ENCODE assay signal across 8 cellular contexts in genomic region chr22:23750744-23751440, GRCh38. TPM values are rescaled to one million over a fixed set of nuclear protein-coding genes. Genes with fewer than 3 reads are reported as not detected.
A peak's percentile ranks its signal among the peaks of the same experiment; 100 is the strongest.
DNase-seq lines count a peak whose midpoint lies in the region; ATAC-seq, FAIRE-seq and TF ChIP-seq lines count a peak whose summit lies in the region.

ZNF70 (minus strand) TSS chr22:23751112; CDS start chr22:23745140, 5,972 bp downstream.

- no peak within 1 kb of the TSS for H2AFZ ChIP-seq in Karpas-422 (ENCODE audit: low read length)

- H3K9ac ChIP-seq in Karpas-422 (ENCODE audit: low read length), result peak within 1 kb of the TSS; percentile 99

- H3K9me3 ChIP-seq in Karpas-422 (ENCODE audit: low read length) (no peaks in the 10 kb centered on the region), neutrophil (no peaks in the 10 kb centered on the region)

- peaks cover 76% of the 10 kb centered on the region for H3K4me1 ChIP-seq in Karpas-422 (ENCODE audit: low read length)
- peaks cover 15% of the 10 kb centered on the region in 2 experiments for H3K4me1 ChIP-seq in neutrophil (ENCODE audit: control insufficient read depth in 1 of 2, insufficient read depth in 1 of 2, low read depth in 1 of 2, low read length in 1 of 2)

- no peaks in the 10 kb centered on the region for H3K9me2 ChIP-seq in Karpas-422 (replicated peaks; ENCODE audit: insufficient read depth, low read length)

- DNase-seq in D721Med (ENCODE audit: insufficient read length, low spot score) (peak; percentile 89), Karpas-422 (peak; percentile 96), SHP77 (lab: John Stamatoyannopoulos, UW) (peak; percentile 73 to 87), activated gamma-delta T cell treated with Interleukin-2 at 50 U/mL for 16 hours (peak; percentile 85), foreskin melanocyte (peak; percentile 65), substantia nigra (lab: John Stamatoyannopoulos, UW) (peak in 48 of 49 donors; percentile 23 to 91 (median 64))

- H3K27me3 ChIP-seq in Karpas-422 (ENCODE audit: low read length), result no peaks in the 10 kb centered on the region
- no peaks in the 10 kb centered on the region for H3K27me3 ChIP-seq in neutrophil

- peak within 1 kb of the TSS; percentile 93 for H3K4me2 ChIP-seq in Karpas-422 (ENCODE audit: low read depth, low read length, poor library complexity, severe bottlenecking)

- peak; percentile 58 for ATAC-seq in GM21526 (IDR thresholded peaks at IDR 0.05; ENCODE audit: low FRiP score, unreplicated experiment)

- peaks cover 19% of the 10 kb centered on the region for H3K79me2 ChIP-seq in Karpas-422 (ENCODE audit: low read length)

- H3K4me3 ChIP-seq in Karpas-422 (ENCODE audit: low read length), result peak within 1 kb of the TSS; percentile 89
- H3K4me3 ChIP-seq in neutrophil (ENCODE audit: low read depth in 1 of 2, low read length in 1 of 2), result peak within 1 kb of the TSS; percentile 83 to 84

- H3K27ac ChIP-seq in Karpas-422 (ENCODE audit: low read length), result peak within 1 kb of the TSS; percentile 98
- H3K27ac ChIP-seq in neutrophil, result peak within 1 kb of the TSS; percentile 79
- H3K27ac ChIP-seq in substantia nigra (ENCODE audit: low read depth, low read length, poor library complexity, severe bottlenecking), result peak within 1 kb of the TSS; percentile 87

- H3K36me3 ChIP-seq in Karpas-422 (ENCODE audit: insufficient read depth, low read length) (no peaks in the 10 kb centered on the region), neutrophil (no peaks in the 10 kb centered on the region)

- no peak for FAIRE-seq in D721Med (lab: Jason Lieb, UNC)

- no peaks in the 10 kb centered on the region for H4K20me1 ChIP-seq in Karpas-422 (ENCODE audit: insufficient read depth, low read depth, low read length)

- TF ChIP-seq CTCF in D721Med (IDR thresholded peaks at IDR 0.05; ENCODE audit: insufficient read depth, missing control alignments) (peak; percentile 12), neutrophil (IDR thresholded peaks at IDR 0.05) (peak; percentile 37)

RNA-seq across cellular contexts. Expression of gene ZNF70, which starts in this region (rescaled TPM):
- total RNA-seq in Karpas-422 (2014; rRNA removed; shearing (Covaris generic); ENCODE audit: low replicate concordance), result 8.5 and 12.0 TPM in 2 replicates

Comparison
In these comparisons a context has a peak if more than half of its experiments do, and no peak if none do; other contexts are left out.
1. Peak in every context shown above with its lines: DNase-seq, ATAC-seq, H3K4me3 ChIP-seq and H3K27ac ChIP-seq.